Comparison of ENCODE assay signal across 12 cellular contexts in genomic region chr12:123097521-123098084, GRCh38. TPM values are rescaled to one million over a fixed set of nuclear protein-coding genes. Genes with fewer than 3 reads are reported as not detected.
A peak's percentile ranks its signal among the peaks of the same experiment; 100 is the strongest.
DNase-seq lines count a peak whose midpoint lies in the region; ATAC-seq and TF ChIP-seq lines count a peak whose summit lies in the region.
"Had no signal": no experiment of that assay in that cellular context is flagged by ENCODE, and none has a peak within 500 bp of the region (broad histone marks: within the 10 kb centered on the region; RNA-seq: fewer than 3 reads in every experiment).

No MANE protein-coding gene starts in this region.

- H3K36me3 Mint-ChIP-seq in CD14-positive monocyte, result no peaks in the 10 kb centered on the region

- H3K9me3 Mint-ChIP-seq in CD14-positive monocyte, result peaks cover 0 to 2% (median 0%) of the 10 kb centered on the region in 7 donors

- H3K27me3 ChIP-seq in liver (ENCODE audit: control insufficient read depth in 4 of 4, insufficient read depth in 4 of 4, low read length in 3 of 4) (no peaks in the 10 kb centered on the region), stomach smooth muscle (ENCODE audit: control insufficient read depth in 1 of 2, insufficient read depth in 2 of 2, low read length in 2 of 2) (no peaks in the 10 kb centered on the region)
- H3K27me3 ChIP-seq: BE2C had no signal

- H3K4me1 ChIP-seq in liver (ENCODE audit: control insufficient read depth in 4 of 4, insufficient read depth in 4 of 4, low read length in 3 of 4) (peaks cover 17 to 56% (median 49%) of the 10 kb centered on the region in 4 donors), stomach smooth muscle (ENCODE audit: control insufficient read depth, insufficient read depth, low read length) (peaks cover 52% of the 10 kb centered on the region)

- 73% methylated on average over 13 of the region's 13 CpGs for WGBS in liver

- peak; percentile 37 to 41 for TF ChIP-seq RAD21 in liver (IDR thresholded peaks at IDR 0.05)

- DNase-seq in NCI-H446 (lab: John Stamatoyannopoulos, UW), result peak; percentile 40 to 84
- DNase-seq in glomerular visceral epithelial cell (ENCODE audit: extremely low spot score), result no peak
- no peak for DNase-seq in CD14-positive monocyte (ENCODE audit: low spot score)
- DNase-seq in NCI-H1092 (lab: John Stamatoyannopoulos, UW), result no peak
- DNase-seq: activated effector memory CD4-positive, alpha-beta T cell treated with Interleukin-2 at 50 U/mL for 16 hours; BE2C; GF-D8; NCI-H1105 had no signal

- no peak for TF ChIP-seq CTCF in liver (IDR thresholded peaks at IDR 0.05; ENCODE audit: low read depth, low read length, missing input control)
- TF ChIP-seq CTCF in CD14-positive monocyte (IDR thresholded peaks at IDR 0.05), result no peak

- H3K9me3 ChIP-seq in liver (ENCODE audit: control insufficient read depth in 4 of 4, low read length in 3 of 4), result no peaks in the 10 kb centered on the region
- H3K9me3 ChIP-seq in stomach smooth muscle (ENCODE audit: control insufficient read depth in 2 of 2, low read length in 2 of 2), result no peaks in the 10 kb centered on the region
- H3K9me3 ChIP-seq: BE2C had no signal

- H3K4me3 ChIP-seq in liver (ENCODE audit: low read depth in 1 of 3, low read length in 3 of 3) (no peak overlapping the region), stomach smooth muscle (ENCODE audit: low read length in 2 of 2) (peak overlapping the region in 1 of 2 donors; percentile 52)

- intact Hi-C loops in CD14-positive monocyte (cut with micrococcal nuclease), result loop anchor here in 1 of 2 donors (5.0 kb wide), 1 partner anchor 35 kb away; no protein-coding TSS in a partner anchor

- H3K36me3 ChIP-seq in liver (ENCODE audit: control insufficient read depth in 4 of 4, insufficient read depth in 3 of 4, low read depth in 1 of 4, low read length in 3 of 4) (no peaks in the 10 kb centered on the region), stomach smooth muscle (ENCODE audit: control insufficient read depth in 2 of 2, insufficient read depth in 2 of 2, low read length in 2 of 2) (no peaks in the 10 kb centered on the region)
- H3K36me3 ChIP-seq: BE2C had no signal

- H3K9ac ChIP-seq in liver (ENCODE audit: low read depth in 1 of 2, low read length in 2 of 2) (no peak overlapping the region), stomach smooth muscle (ENCODE audit: low read length in 2 of 2) (no peak overlapping the region)

- H3K27ac Mint-ChIP-seq in CD14-positive monocyte, result no peak overlapping the region

- no peak for ATAC-seq in GM19455 (IDR thresholded peaks at IDR 0.05; ENCODE audit: unreplicated experiment)

- H3K4me3 Mint-ChIP-seq in CD14-positive monocyte, result no peak overlapping the region

- H3K27me3 Mint-ChIP-seq in CD14-positive monocyte (ENCODE audit: low read depth in 3 of 3), result peaks cover 2 to 3% (median 2%) of the 10 kb centered on the region in 3 donors

- H3K27ac ChIP-seq in cingulate gyrus (ENCODE audit: low read depth, low read length), result peak overlapping the region; percentile 85
- peak overlapping the region; percentile 56 to 71 for H3K27ac ChIP-seq in liver (ENCODE audit: low read depth in 1 of 2, low read length in 2 of 2)
- H3K27ac ChIP-seq in stomach smooth muscle (ENCODE audit: low read length), result peak overlapping the region; percentile 24

- peaks cover 3% of the 10 kb centered on the region for H3K4me1 Mint-ChIP-seq in CD14-positive monocyte

TF ChIP-seq in liver, 16 proteins besides CTCF, POLR2A, EP300 and RAD21:
- peak in 1 of 2 donors; percentile 38 for TF ChIP-seq JUND (IDR thresholded peaks at IDR 0.05)
- no peak for TF ChIP-seq YY1 (IDR thresholded peaks at IDR 0.05)
- peak; percentile 59 for TF ChIP-seq SP1 (IDR thresholded peaks at IDR 0.05)
- TF ChIP-seq ATF3 (IDR thresholded peaks at IDR 0.05), result no peak
- TF ChIP-seq NR2F2 (IDR thresholded peaks at IDR 0.05), result peak; percentile 91
- no peak for TF ChIP-seq FOXA2 (IDR thresholded peaks at IDR 0.05)
- peak; percentile 57 to 76 for TF ChIP-seq HNF4A (conservative IDR thresholded peaks at IDR 0.05)
- TF ChIP-seq REST (IDR thresholded peaks at IDR 0.05), result peak; percentile 30
- TF ChIP-seq RXRA (IDR thresholded peaks at IDR 0.05), result peak; percentile 65 to 85
- no peak for TF ChIP-seq MAX (IDR thresholded peaks at IDR 0.05)
- no peak for TF ChIP-seq TAF1 (conservative IDR thresholded peaks at IDR 0.05)

RNA-seq across cellular contexts. Expression of gene PITPNM2, which starts 53.3 kb away (rescaled TPM):
- total RNA-seq in liver, result 10 to 100 TPM in 1 of 2 donors, 1 to 10 TPM in 1; 1.3 to 28.4 TPM
- 1 to 10 TPM; 3.6 to 6.6 TPM for polyA plus RNA-seq in liver
- polyA plus RNA-seq in CD14-positive monocyte, result under 1 TPM in 1 of 2 donors, not detected in 1; 0.08 TPM

Comparison
In these comparisons a context has a peak if more than half of its experiments do, and no peak if none do; other contexts are left out.
1. DNase-seq: peak in NCI-H446 (2 of 2); none in glomerular visceral epithelial cell (single experiment), CD14-positive monocyte (single experiment) and NCI-H1092 (single experiment).
2. H3K27ac ChIP-seq: peak in every context shown above with its lines; median percentile 85 in cingulate gyrus; 64 in liver; 24 in stomach smooth muscle.
3. RNA of gene PITPNM2, which starts 53.3 kb away (polyA plus RNA-seq): 3.6 to 6.6 TPM in liver; 0.08 TPM in CD14-positive monocyte; every median in the first group is over 4 times any median in the second.